Comparison of ENCODE assay signal across 8 cellular contexts in the genomic region with DNA sequence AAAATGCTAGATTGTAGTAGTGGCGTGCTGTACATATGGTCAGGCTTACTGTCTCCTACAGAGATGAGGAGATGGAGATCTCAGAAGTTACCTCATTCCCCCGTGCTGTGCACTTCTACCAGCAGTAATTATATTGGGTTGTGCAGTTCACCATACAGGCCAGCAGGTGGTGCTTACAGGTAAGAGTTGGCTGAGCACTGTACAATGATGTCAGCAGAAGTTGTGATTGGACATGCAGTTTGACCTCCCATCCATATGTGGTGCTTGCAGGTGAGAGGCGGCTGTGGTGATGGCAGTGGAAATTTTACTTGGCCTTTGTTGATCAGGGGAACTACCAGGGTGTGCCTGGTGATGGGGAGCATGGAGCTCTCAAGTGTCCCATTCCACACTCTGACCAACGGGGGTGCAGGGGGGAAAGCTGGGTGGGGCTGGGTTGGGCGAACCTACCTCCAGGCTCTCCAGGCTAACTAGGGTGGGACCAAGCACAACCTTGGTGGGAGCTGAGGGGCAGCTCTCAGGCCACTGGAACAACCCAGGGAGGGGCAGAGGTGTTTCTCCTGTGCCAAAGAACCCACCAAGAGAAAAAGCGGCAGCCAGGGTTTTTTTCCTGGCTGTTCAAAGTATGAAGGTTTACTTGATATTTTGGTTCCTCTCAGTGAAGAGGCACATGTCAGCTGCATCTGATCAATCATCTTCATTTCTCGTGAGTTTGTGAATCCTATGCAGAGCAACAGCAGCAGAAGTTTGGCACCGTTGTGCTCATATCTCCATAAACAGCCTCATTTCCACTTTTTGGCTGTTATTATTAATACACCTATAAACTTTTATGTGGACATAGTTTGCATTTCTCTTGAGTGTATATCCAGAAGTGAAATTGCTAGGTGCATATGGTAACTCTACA.
DNase-seq lines count a peak whose midpoint lies in the region; ATAC-seq and TF ChIP-seq lines count a peak whose summit lies in the region.

No MANE protein-coding gene starts in this region.

- TF ChIP-seq CTCF in A673 (conservative IDR thresholded peaks at IDR 0.05; ENCODE audit: low read depth, low read length) (peak; percentile 78), GM12801 (IDR thresholded peaks at IDR 0.05; ENCODE audit: extremely low read depth, insufficient read length) (peak; percentile 13), HCT116 (IDR thresholded peaks at IDR 0.05 in 2 of 3, conservative IDR thresholded peaks at IDR 0.05 in 1 of 3; ENCODE audit: borderline replicate concordance in 1 of 3, insufficient read depth in 1 of 3, low read depth in 2 of 3, low read length in 2 of 3) (peak; percentile 69 to 83 (median 73)), LNCAP (IDR thresholded peaks at IDR 0.05) (peak; percentile 76), WERI-Rb-1 (IDR thresholded peaks at IDR 0.05; ENCODE audit: low read depth, low read length) (peak; percentile 91), omental fat pad (IDR thresholded peaks at IDR 0.05) (no peak)

- DNase-seq in A673 (ENCODE audit: low spot score) (peak; percentile 72), HCT116 (ENCODE audit: low read depth, low spot score) (peak; percentile 58), WERI-Rb-1 (peak; percentile 78), omental fat pad (ENCODE audit: low spot score) (peak; percentile 23), NCI-H187 treated with DMSO at 0.1 percent for 48 hours (lab: John Stamatoyannopoulos, UW) (no peak)

- H3K4me1 ChIP-seq in A673 (ENCODE audit: insufficient read depth, low read length, poor library complexity, severe bottlenecking) (no peaks in the 10 kb centered on the region), HCT116 (ENCODE audit: control insufficient read depth in 1 of 2, insufficient read depth in 2 of 2, low read length in 2 of 2) (no peaks in the 10 kb centered on the region)

- H3K36me3 ChIP-seq in A673 (ENCODE audit: insufficient read depth, low read length, poor library complexity, severe bottlenecking) (no peaks in the 10 kb centered on the region), HCT116 (ENCODE audit: control insufficient read depth in 1 of 2, insufficient read depth in 2 of 2, low read length in 2 of 2) (no peaks in the 10 kb centered on the region), WERI-Rb-1 (no peaks in the 10 kb centered on the region)

- no peaks in the 10 kb centered on the region for H3K9me2 ChIP-seq in HCT116 (ENCODE audit: insufficient read depth)

- TF ChIP-seq POLR2A in HCT116 (IDR thresholded peaks at IDR 0.05; ENCODE audit: borderline replicate concordance, extremely low read depth, insufficient read depth, insufficient read length), result no peak

- H3K9me3 ChIP-seq in A673 (ENCODE audit: low read depth, low read length, poor library complexity, severe bottlenecking) (no peaks in the 10 kb centered on the region), HCT116 (ENCODE audit: control insufficient read depth in 1 of 2, insufficient read depth in 1 of 2, low read depth in 1 of 2, low read length in 2 of 2) (no peaks in the 10 kb centered on the region), WERI-Rb-1 (ENCODE audit: severe bottlenecking) (no peaks in the 10 kb centered on the region)

- H3K27ac ChIP-seq in A673 (ENCODE audit: low read depth, low read length, poor library complexity, severe bottlenecking) (no peak overlapping the region), HCT116 (ENCODE audit: low read depth, low read length) (no peak overlapping the region), WERI-Rb-1 (no peak overlapping the region)

- RAD21 ChIA-PET in HCT116 (lab: Charles Lee; ENCODE audit: low non-redundant PET in 1 of 2, low total read pairs in 2 of 2, uncharacterized antibody in 2 of 2, unreplicated experiment in 2 of 2), result no interaction called here

- intact Hi-C loops in A673 (cut with micrococcal nuclease; ENCODE audit: unreplicated experiment), result loop anchor here (2.0 to 10.0 kb wide), 3 partner anchors 133 to 371 kb away; partner anchors contain the start of genes GYPA and GYPE
- intact Hi-C loops in HCT116 (cut with micrococcal nuclease), result loop anchor here (1.0 to 5.0 kb wide), 3 partner anchors 133 to 368 kb away; partner anchors contain the start of gene GYPA

- peak; percentile 98 for ATAC-seq in HCT116
- ATAC-seq in esophagus mucosa, result peak; percentile 85
- ATAC-seq in omental fat pad (ENCODE audit: low FRiP score), result peak; percentile 71

- no peak overlapping the region for H3K9ac ChIP-seq in HCT116 (ENCODE audit: low read length)

- no peaks in the 10 kb centered on the region for H4K20me1 ChIP-seq in HCT116 (ENCODE audit: insufficient read depth)

- POLR2A ChIA-PET in A673 (lab: Charles Lee; ENCODE audit: low non-redundant PET), result no interaction called here
- POLR2A ChIA-PET in HCT116 (lab: Charles Lee), result no interaction called here

- H3K27me3 ChIP-seq in A673 (replicated peaks; ENCODE audit: insufficient read depth, low read depth, low read length, poor library complexity) (no peaks in the 10 kb centered on the region), HCT116 (ENCODE audit: insufficient read depth, low read length) (no peaks in the 10 kb centered on the region), WERI-Rb-1 (ENCODE audit: insufficient read depth, low read depth, severe bottlenecking) (no peaks in the 10 kb centered on the region)

- peak overlapping the region; percentile 74 for H2AFZ ChIP-seq in HCT116 (ENCODE audit: low read depth, low read length, poor library complexity, severe bottlenecking)

- H3K4me2 ChIP-seq in HCT116 (ENCODE audit: low read length), result 0 out of 2 replicates have a peak overlapping the region, but pooled peaks have one; percentile 20

- TF ChIP-seq RAD21 in HCT116 (IDR thresholded peaks at IDR 0.05; ENCODE audit: low read depth), result peak; percentile 84

- H3K4me3 ChIP-seq in A673 (ENCODE audit: low read depth, low read length, poor library complexity, severe bottlenecking) (no peak overlapping the region), HCT116 (replicated peaks in 1 of 2; ENCODE audit: low read depth in 1 of 2, low read length in 2 of 2) (no peak overlapping the region), WERI-Rb-1 (ENCODE audit: low read depth, low read length) (no peak overlapping the region)

- no peaks in the 10 kb centered on the region for H3K79me2 ChIP-seq in HCT116 (ENCODE audit: insufficient read depth, low read length)

- CTCF ChIA-PET in A673 (lab: Charles Lee), result interaction anchor here (0.6 kb wide), 2 partner anchors 835 to 1293 kb away, joined by 8 to 9 read pairs; no protein-coding TSS in a partner anchor
- CTCF ChIA-PET in HCT116 (lab: Charles Lee), result no interaction called here

- BruUV-seq in A673 (replicated peaks; lab: Mats Ljungman, UMichigan), result no TSS peak
- BruUV-seq in HCT116 (replicated peaks; lab: Mats Ljungman, UMichigan), result no TSS peak

TF ChIP-seq in HCT116, 20 proteins besides CTCF, POLR2A, EP300 and RAD21:
- TF ChIP-seq REST (IDR thresholded peaks at IDR 0.05; ENCODE audit: low read depth) (no peak), EZH2phosphoT487 (IDR thresholded peaks at IDR 0.05; ENCODE audit: borderline replicate concordance) (no peak), ATF3 (IDR thresholded peaks at IDR 0.05) (no peak), SIN3A (IDR thresholded peaks at IDR 0.05; ENCODE audit: low read depth) (no peak), EZH2 (IDR thresholded peaks at IDR 0.05) (no peak), CBX3 (IDR thresholded peaks at IDR 0.05; ENCODE audit: low read depth) (peak; percentile 42; the same call in 1 of the 2 replicates), POLR2AphosphoS5 (IDR thresholded peaks at IDR 0.05; ENCODE audit: low read depth, low read length) (no peak), ELF1 (IDR thresholded peaks at IDR 0.05; ENCODE audit: borderline replicate concordance, low read depth) (no peak)

Comparison
In these comparisons a context has a peak if more than half of its experiments do, and no peak if none do; other contexts are left out.
1. CTCF ChIP-seq: peak in A673 (single experiment), GM12801 (single experiment), HCT116 (3 of 3), LNCAP (single experiment) and WERI-Rb-1 (single experiment); none in omental fat pad (0 of 3).
2. Peak in every context shown above with its lines, with median percentiles within 50 percentile points of each other: ATAC-seq.